ENCODE assay signal across 16 cellular contexts in genomic region chr2:19841918-19842693, GRCh38. TPM values are rescaled to one million over a fixed set of nuclear protein-coding genes. Genes with fewer than 3 reads are reported as not detected.
DNase-seq lines count a peak whose midpoint lies in the region; ATAC-seq and TF ChIP-seq lines count a peak whose summit lies in the region.
"Had no signal": no experiment of that assay in that cellular context is flagged by ENCODE, and none has a peak within 500 bp of the region (broad histone marks: within the 10 kb centered on the region; RNA-seq: fewer than 3 reads in every experiment).

No MANE protein-coding gene starts in this region.

- no peak overlapping the region for H3K27ac ChIP-seq in coronary artery
- H3K27ac ChIP-seq: 22Rv1 had no signal

- H3K4me3 Mint-ChIP-seq in activated CD8-positive, alpha-beta memory T cell treated with anti-CD3 and anti-CD28 coated beads, Interleukin-2, amount 10 ng/mL, durations not matched to agents 7 days and 5 days = no peak overlapping the region
- H3K4me3 Mint-ChIP-seq in osteocyte (ENCODE audit: unreplicated experiment) = no peak overlapping the region
- H3K4me3 Mint-ChIP-seq: CD14-positive monocyte; CD8-positive, alpha-beta T cell had no signal

- CTCF ChIA-PET in activated CD8-positive, alpha-beta memory T cell treated with anti-CD3 and anti-CD28 coated beads, Interleukin-2, amount 10 ng/mL, durations not matched to agents 7 days and 5 days (lab: Charles Lee) = no interaction called here

- no peaks in the 10 kb centered on the region for H3K36me3 Mint-ChIP-seq in activated CD8-positive, alpha-beta memory T cell treated with anti-CD3 and anti-CD28 coated beads, Interleukin-2, amount 10 ng/mL, durations not matched to agents 7 days and 5 days
- H3K36me3 Mint-ChIP-seq in osteocyte (ENCODE audit: unreplicated experiment) = no peaks in the 10 kb centered on the region
- H3K36me3 Mint-ChIP-seq: CD14-positive monocyte; CD8-positive, alpha-beta T cell had no signal

- ATAC-seq in activated CD8-positive, alpha-beta memory T cell treated with anti-CD3 and anti-CD28 coated beads, Interleukin-2, amount 10 ng/mL, durations not matched to agents 7 days and 5 days = no peak
- ATAC-seq in left lobe of liver (no peak), GM19351 (IDR thresholded peaks at IDR 0.05; ENCODE audit: unreplicated experiment) (no peak), HG03378 (IDR thresholded peaks at IDR 0.05; ENCODE audit: unreplicated experiment) (no peak)
- ATAC-seq: CD8-positive, alpha-beta T cell had no signal

- H3K27me3 Mint-ChIP-seq in activated CD8-positive, alpha-beta memory T cell treated with anti-CD3 and anti-CD28 coated beads, Interleukin-2, amount 10 ng/mL, durations not matched to agents 7 days and 5 days = peaks cover 41% of the 10 kb centered on the region
- H3K27me3 Mint-ChIP-seq in osteocyte (ENCODE audit: unreplicated experiment) = peaks cover 4% of the 10 kb centered on the region

- TF ChIP-seq CTCF in coronary artery (IDR thresholded peaks at IDR 0.05) (no peak), osteocyte (IDR thresholded peaks at IDR 0.05) (no peak)

- peaks cover 8% of the 10 kb centered on the region for H3K4me1 Mint-ChIP-seq in activated CD8-positive, alpha-beta memory T cell treated with anti-CD3 and anti-CD28 coated beads, Interleukin-2, amount 10 ng/mL, durations not matched to agents 7 days and 5 days
- H3K4me1 Mint-ChIP-seq in osteocyte (ENCODE audit: unreplicated experiment) = peaks cover 8% of the 10 kb centered on the region
- H3K4me1 Mint-ChIP-seq: CD14-positive monocyte had no signal

- no peak overlapping the region for H3K4me3 ChIP-seq in coronary artery
- H3K4me3 ChIP-seq: HAP-1 had no signal

- no peak overlapping the region for H3K27ac Mint-ChIP-seq in activated CD8-positive, alpha-beta memory T cell treated with anti-CD3 and anti-CD28 coated beads, Interleukin-2, amount 10 ng/mL, durations not matched to agents 7 days and 5 days
- no peak overlapping the region for H3K27ac Mint-ChIP-seq in osteocyte (ENCODE audit: unreplicated experiment)
- H3K27ac Mint-ChIP-seq: CD14-positive monocyte; CD8-positive, alpha-beta T cell had no signal

- H3K9me3 Mint-ChIP-seq in activated CD8-positive, alpha-beta memory T cell treated with anti-CD3 and anti-CD28 coated beads, Interleukin-2, amount 10 ng/mL, durations not matched to agents 7 days and 5 days (ENCODE audit: low read depth) = no peaks in the 10 kb centered on the region
- H3K9me3 Mint-ChIP-seq in osteocyte (ENCODE audit: unreplicated experiment) = no peaks in the 10 kb centered on the region
- H3K9me3 Mint-ChIP-seq: CD8-positive, alpha-beta T cell had no signal

- peak; percentile 33 for DNase-seq in activated CD8-positive, alpha-beta memory T cell treated with anti-CD3 and anti-CD28 coated beads, Interleukin-2, amount 10 ng/mL, durations not matched to agents 7 days and 5 days
- no peak for DNase-seq in activated CD8-positive, alpha-beta memory T cell treated with anti-CD3 and anti-CD28 coated beads, Interleukin-2, amount 50 U/mL, for 48 hours
- DNase-seq in coronary artery (ENCODE audit: low spot score) (peak; percentile 60), left lobe of liver (ENCODE audit: low spot score) (peak; percentile 12), osteocyte (ENCODE audit: extremely low spot score, unreplicated experiment) (peak; percentile 72)
- no peak for DNase-seq in activated CD4-positive, alpha-beta T cell treated with anti-CD3 and anti-CD28 coated beads for 4 hours
- DNase-seq: CD8-positive, alpha-beta T cell; COR-L47; DMS153; DMS79 treated with DMSO at 0.1 percent for 48 hours; EL had no signal

RNA-seq across cellular contexts. Expression of gene TTC32, which starts 59.7 kb away (rescaled TPM):
- 10 to 100 TPM; 24.5 to 37.2 TPM for total RNA-seq in activated CD8-positive, alpha-beta memory T cell treated with anti-CD3 and anti-CD28 coated beads, Interleukin-2, amount 10 ng/mL, durations not matched to agents 7 days and 5 days
- 4.9 TPM for total RNA-seq in left lobe of liver
- 13.1 and 16.1 TPM in 2 replicates for total RNA-seq in osteocyte

Comparison
In these comparisons a context has a peak if more than half of its experiments do, and no peak if none do; other contexts are left out.
1. DNase-seq: peak in activated CD8-positive, alpha-beta memory T cell treated with anti-CD3 and anti-CD28 coated beads, Interleukin-2, amount 10 ng/mL, durations not matched to agents 7 days and 5 days (single experiment), coronary artery (single experiment), left lobe of liver (single experiment) and osteocyte (single experiment); none in activated CD8-positive, alpha-beta memory T cell treated with anti-CD3 and anti-CD28 coated beads, Interleukin-2, amount 50 U/mL, for 48 hours (single experiment) and activated CD4-positive, alpha-beta T cell treated with anti-CD3 and anti-CD28 coated beads for 4 hours (0 of 2).